ENCODE assay signal across 1 cellular context in genomic region chr7:241513-241912, GRCh38.
TF ChIP-seq lines count a peak whose summit lies in the region.

No MANE protein-coding gene starts in this region.

TF ChIP-seq in HEK293, 187 proteins besides CTCF, POLR2A, EP300 and RAD21 (continued from another document):
- TF ChIP-seq ZSCAN4 (tag by site-specific recombination; IDR thresholded peaks at IDR 0.05) = peak; percentile 96
